Comparison of ENCODE assay signal across 13 cellular contexts in the genomic region with DNA sequence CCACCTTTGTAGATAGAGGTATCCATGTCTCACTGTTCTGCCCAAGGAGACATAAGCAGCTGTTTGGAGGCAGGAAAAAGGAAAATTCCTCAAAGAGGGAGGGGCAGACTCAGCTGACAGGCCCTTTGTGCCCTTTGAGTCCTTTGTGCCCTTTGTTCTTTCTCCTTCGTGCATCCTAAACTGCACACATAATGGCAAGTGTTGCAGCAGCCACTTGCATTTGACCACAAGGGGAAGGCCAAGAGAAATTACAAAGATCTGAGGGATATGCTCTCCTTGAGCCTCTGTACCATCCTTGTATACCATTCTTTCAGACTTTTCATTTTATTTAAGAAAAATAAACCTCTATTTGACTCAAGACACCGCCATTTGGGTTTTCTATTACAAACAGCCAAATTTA.
"Had no signal": no experiment of that assay in that cellular context is flagged by ENCODE, and none has a peak within 500 bp of the region (broad histone marks: within the 10 kb centered on the region; RNA-seq: fewer than 3 reads in every experiment).

No MANE protein-coding gene starts in this region.

- H3K27ac ChIP-seq: heart left ventricle, tibial artery, vagina had no signal

- H3K4me1 Mint-ChIP-seq: activated naive CD8-positive, alpha-beta T cell treated with anti-CD3 and anti-CD28 coated beads, Interleukin-2, amount 50 U/mL, for 24 hours; naive B cell; stimulated activated effector memory CD8-positive, alpha-beta T cell treated with anti-CD3 and anti-CD28 coated beads, Interleukin-12 subunit alpha, Interleukin-12 subunit beta, amount 100 ng/mL, for 72 hours had no signal

- DNase-seq: activated CD4-positive, alpha-beta T cell treated with anti-CD3 and anti-CD28 coated beads for 48 hours; activated CD8-positive, alpha-beta memory T cell treated with anti-CD3 and anti-CD28 coated beads for 24 hours; activated naive CD4-positive, alpha-beta T cell treated with Interleukin-2 at 50 U/mL for 16 hours; activated naive CD8-positive, alpha-beta T cell treated with anti-CD3 and anti-CD28 coated beads, Interleukin-2, amount 50 U/mL, for 24 hours; heart left ventricle; left ventricle myocardium superior; naive B cell; right cardiac atrium; tibial artery had no signal

- H3K4me2 ChIP-seq: smooth muscle cell had no signal

- H3K9me3 ChIP-seq: heart left ventricle, tibial artery, vagina had no signal

- H3K27ac Mint-ChIP-seq: activated naive CD8-positive, alpha-beta T cell treated with anti-CD3 and anti-CD28 coated beads, Interleukin-2, amount 50 U/mL, for 24 hours; naive B cell; stimulated activated effector memory CD8-positive, alpha-beta T cell treated with anti-CD3 and anti-CD28 coated beads, Interleukin-12 subunit alpha, Interleukin-12 subunit beta, amount 100 ng/mL, for 72 hours; WTC11 had no signal

- H3K4me3 ChIP-seq: heart left ventricle, smooth muscle cell, tibial artery, vagina had no signal

- ATAC-seq: activated naive CD8-positive, alpha-beta T cell treated with anti-CD3 and anti-CD28 coated beads, Interleukin-2, amount 50 U/mL, for 24 hours; heart left ventricle; left ventricle myocardium superior; right cardiac atrium; stimulated activated effector memory CD8-positive, alpha-beta T cell treated with anti-CD3 and anti-CD28 coated beads, Interleukin-12 subunit alpha, Interleukin-12 subunit beta, amount 100 ng/mL, for 72 hours; WTC11 had no signal

- H3K27me3 ChIP-seq: heart left ventricle, tibial artery, vagina had no signal

- H3K4me3 Mint-ChIP-seq: activated naive CD8-positive, alpha-beta T cell treated with anti-CD3 and anti-CD28 coated beads, Interleukin-2, amount 50 U/mL, for 24 hours; naive B cell; stimulated activated effector memory CD8-positive, alpha-beta T cell treated with anti-CD3 and anti-CD28 coated beads, Interleukin-12 subunit alpha, Interleukin-12 subunit beta, amount 100 ng/mL, for 72 hours; WTC11 had no signal

- H3K9me3 Mint-ChIP-seq: stimulated activated effector memory CD8-positive, alpha-beta T cell treated with anti-CD3 and anti-CD28 coated beads, Interleukin-12 subunit alpha, Interleukin-12 subunit beta, amount 100 ng/mL, for 72 hours had no signal

- H3K36me3 ChIP-seq: heart left ventricle, tibial artery, vagina had no signal

- H3K36me3 Mint-ChIP-seq: stimulated activated effector memory CD8-positive, alpha-beta T cell treated with anti-CD3 and anti-CD28 coated beads, Interleukin-12 subunit alpha, Interleukin-12 subunit beta, amount 100 ng/mL, for 72 hours had no signal

- H3K4me1 ChIP-seq: heart left ventricle, tibial artery, vagina had no signal
